In genomic region chr20:11376998-11377397, GRCh38 we compare ENCODE assay signal across 1 cellular context.
TF ChIP-seq lines count a peak whose summit lies in the region.

No MANE protein-coding gene starts in this region.

TF ChIP-seq in GM12878, 131 proteins besides CTCF, POLR2A, EP300 and RAD21 (continued from another document):
- no peak for TF ChIP-seq BCL3 (IDR thresholded peaks at IDR 0.05; ENCODE audit: borderline replicate concordance, insufficient read depth, low read depth, low read length, poor library complexity, severe bottlenecking)
- no peak for TF ChIP-seq EGR1 (IDR thresholded peaks at IDR 0.05; ENCODE audit: borderline replicate concordance in 1 of 2, low read depth in 2 of 2, low read length in 2 of 2)
- TF ChIP-seq FOXM1 (IDR thresholded peaks at IDR 0.05; ENCODE audit: low read depth, low read length), result no peak
